Comparison of ENCODE assay signal across 22 cellular contexts in the genomic region with DNA sequence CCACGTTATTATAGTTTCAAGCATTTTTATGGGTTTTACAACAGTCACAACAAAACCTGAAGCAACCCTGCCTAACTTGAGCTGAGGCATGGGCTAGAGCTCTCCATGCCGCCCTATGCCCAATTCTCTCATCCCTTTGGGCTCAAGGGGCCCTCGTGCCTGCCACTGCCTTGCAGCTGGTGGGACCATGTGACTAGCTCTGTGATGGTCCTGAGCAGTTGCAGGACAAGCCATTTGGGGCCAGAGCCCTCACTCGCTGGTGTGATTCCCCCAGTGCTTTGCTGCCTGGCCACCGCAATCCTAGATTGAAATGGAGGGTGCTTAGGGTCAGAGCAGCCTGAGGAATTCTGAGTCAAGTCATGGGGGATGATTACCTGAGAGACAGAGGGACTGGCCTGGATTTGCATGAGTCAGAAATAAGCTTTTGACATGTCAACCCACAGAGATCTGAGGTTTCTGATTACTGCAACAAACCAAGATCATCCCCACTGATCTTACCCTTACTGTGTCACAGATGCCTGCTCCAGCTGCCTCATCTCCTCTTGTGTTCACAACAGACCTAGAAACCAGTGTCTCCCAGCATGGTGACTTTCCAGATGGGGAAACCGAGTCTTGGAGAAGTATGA.
A peak's percentile ranks its signal among the peaks of the same experiment; 100 is the strongest.
DNase-seq lines count a peak whose midpoint lies in the region; ATAC-seq, FAIRE-seq and TF ChIP-seq lines count a peak whose summit lies in the region.
"Had no signal": no experiment of that assay in that cellular context is flagged by ENCODE, and none has a peak within 500 bp of the region (broad histone marks: within the 10 kb centered on the region; RNA-seq: fewer than 3 reads in every experiment).

No MANE protein-coding gene starts in this region.

- TF ChIP-seq EP300 in GM12878 (IDR thresholded peaks at IDR 0.05; ENCODE audit: borderline replicate concordance in 1 of 2, control insufficient read depth in 1 of 2, low read depth in 2 of 2, low read length in 2 of 2), result no peak

- H3K9me3 ChIP-seq in GM12878 (replicated peaks; ENCODE audit: control insufficient read depth, insufficient read depth, low read length), result no peaks in the 10 kb centered on the region; the same call in 2 of the 3 replicates
- H3K9me3 ChIP-seq: testis had no signal

- no peaks in the 10 kb centered on the region; the same call in 1 of the 2 replicates for H3K79me2 ChIP-seq in GM12878 (ENCODE audit: control insufficient read depth, insufficient read depth, low read length)

- no peaks in the 10 kb centered on the region for H3K36me3 ChIP-seq in GM12878 (ENCODE audit: control insufficient read depth in 2 of 2, insufficient read depth in 2 of 2, low read length in 1 of 2)

- peak; percentile 65 for ATAC-seq in GM19351 (IDR thresholded peaks at IDR 0.05; ENCODE audit: unreplicated experiment)
- ATAC-seq in GM12878, result peak; percentile 55
- ATAC-seq in GM18861 (IDR thresholded peaks at IDR 0.05; ENCODE audit: unreplicated experiment), result no peak
- no peak for ATAC-seq in stimulated activated memory B cell treated with anti-CD40 and anti-IgM and Interleukin-4, amounts not matched to agents 10 μg/mL and 1 μg/mL and 100 μg/mL, for 72 hours
- ATAC-seq: activated CD8-positive, alpha-beta memory T cell treated with anti-CD3 and anti-CD28 coated beads, Interleukin-2, amount 10 ng/mL, durations not matched to agents 7 days and 5 days had no signal

- SMC1A ChIA-PET in GM12878 (lab: Charles Lee; ENCODE audit: uncharacterized antibody, unreplicated experiment), result interaction anchor here (0.6 to 1.0 kb wide), 3 partner anchors 31 to 154 kb away, joined by 3 read pairs; no protein-coding TSS in a partner anchor

- TF ChIP-seq RAD21 in GM12878 (IDR thresholded peaks at IDR 0.05; ENCODE audit: insufficient read depth, low read depth, low read length), result no peak

- 11% methylated on average over 6 of the region's 6 CpGs for WGBS in GM12878 (ENCODE audit: insufficient coverage, insufficient replicate concordance, low lambda C conversion rate, missing lambda C conversion rate)

- H3K9ac ChIP-seq in GM12878 (ENCODE audit: control insufficient read depth, insufficient read depth, low read length), result no peak overlapping the region

- H3K27me3 Mint-ChIP-seq in stimulated activated memory B cell treated with anti-CD40 and anti-IgM and Interleukin-4, amounts not matched to agents 10 μg/mL and 1 μg/mL and 100 μg/mL, for 72 hours, result no peaks in the 10 kb centered on the region
- H3K27me3 Mint-ChIP-seq: activated B cell treated with CpG ODN at 0.5 μM for 24 hours; activated CD8-positive, alpha-beta memory T cell treated with anti-CD3 and anti-CD28 coated beads, Interleukin-2, amount 10 ng/mL, durations not matched to agents 7 days and 5 days; naive B cell had no signal

- RAD21 ChIA-PET in GM12878 (lab: Charles Lee; ENCODE audit: unreplicated experiment), result interaction anchor here (1.0 kb wide), 1 partner anchor 10 kb away, joined by 3 read pairs; no protein-coding TSS in a partner anchor

- BruUV-seq in GM12878 (replicated peaks; lab: Mats Ljungman, UMichigan), result no TSS peak

- H3K36me3 Mint-ChIP-seq in stimulated activated memory B cell treated with anti-CD40 and anti-IgM and Interleukin-4, amounts not matched to agents 10 μg/mL and 1 μg/mL and 100 μg/mL, for 72 hours, result peaks cover 11% of the 10 kb centered on the region
- H3K36me3 Mint-ChIP-seq: activated CD8-positive, alpha-beta memory T cell treated with anti-CD3 and anti-CD28 coated beads, Interleukin-2, amount 10 ng/mL, durations not matched to agents 7 days and 5 days had no signal

- H3K27ac ChIP-seq in GM12878 (ENCODE audit: control insufficient read depth, insufficient read depth) (peak overlapping the region; percentile 30; the same call in 1 of the 2 replicates), substantia nigra (ENCODE audit: low read depth, low read length, poor library complexity, severe bottlenecking) (no peak overlapping the region)
- H3K27ac ChIP-seq: skin epidermis, testis had no signal

- no peak for TF ChIP-seq CTCF in GM12878 (IDR thresholded peaks at IDR 0.05 in 2 of 3, conservative IDR thresholded peaks at IDR 0.05 in 1 of 3; ENCODE audit: control insufficient read depth in 2 of 3, extremely low read depth in 1 of 3, insufficient read depth in 1 of 3, low read depth in 3 of 3, low read length in 3 of 3)

- H2AFZ ChIP-seq in GM12878 (ENCODE audit: control insufficient read depth, low read depth, low read length), result no peak overlapping the region

- peaks cover 4% of the 10 kb centered on the region for H3K9me3 Mint-ChIP-seq in stimulated activated memory B cell treated with anti-CD40 and anti-IgM and Interleukin-4, amounts not matched to agents 10 μg/mL and 1 μg/mL and 100 μg/mL, for 72 hours

- no peak overlapping the region for H3K4me3 Mint-ChIP-seq in stimulated activated memory B cell treated with anti-CD40 and anti-IgM and Interleukin-4, amounts not matched to agents 10 μg/mL and 1 μg/mL and 100 μg/mL, for 72 hours
- H3K4me3 Mint-ChIP-seq: activated B cell treated with CpG ODN at 0.5 μM for 24 hours; activated CD8-positive, alpha-beta memory T cell treated with anti-CD3 and anti-CD28 coated beads, Interleukin-2, amount 10 ng/mL, durations not matched to agents 7 days and 5 days; naive B cell had no signal

- no peaks in the 10 kb centered on the region for H3K27me3 ChIP-seq in GM12878 (replicated peaks in 1 of 2; ENCODE audit: control insufficient read depth in 2 of 2, insufficient read depth in 2 of 2, low read length in 1 of 2)
- H3K27me3 ChIP-seq: testis had no signal

- CTCF ChIA-PET in GM12878 (lab: Yijun Ruan, JAX), result no interaction called here

- TF ChIP-seq POLR2A in GM12878 (IDR thresholded peaks at IDR 0.05; ENCODE audit: low read depth, low read length), result no peak

- intact Hi-C loops in GM12878 (cut with micrococcal nuclease; ENCODE audit: unreplicated experiment), result no loop called here

- no peak overlapping the region for H3K4me3 ChIP-seq in Jurkat, Clone E6-1 (ENCODE audit: low read length)
- no peak overlapping the region; the same call in 1 of the 2 replicates for H3K4me3 ChIP-seq in GM12878
- H3K4me3 ChIP-seq: skin epidermis, testis had no signal

- no peaks in the 10 kb centered on the region for H4K20me1 ChIP-seq in GM12878 (ENCODE audit: control insufficient read depth, insufficient read depth)

- H3K4me1 ChIP-seq in GM12878 (ENCODE audit: control insufficient read depth, insufficient read depth, low read length), result peaks cover 13% of the 10 kb centered on the region
- H3K4me1 ChIP-seq: testis had no signal

- no peak for FAIRE-seq in GM12878 (lab: Jason Lieb, UNC)
- FAIRE-seq in frontal cortex (lab: Jason Lieb, UNC), result no peak
- FAIRE-seq: G401.6, islet of Langerhans had no signal

- H3K4me1 Mint-ChIP-seq in stimulated activated memory B cell treated with anti-CD40 and anti-IgM and Interleukin-4, amounts not matched to agents 10 μg/mL and 1 μg/mL and 100 μg/mL, for 72 hours, result no peaks in the 10 kb centered on the region
- H3K4me1 Mint-ChIP-seq: activated B cell treated with CpG ODN at 0.5 μM for 24 hours; activated CD8-positive, alpha-beta memory T cell treated with anti-CD3 and anti-CD28 coated beads, Interleukin-2, amount 10 ng/mL, durations not matched to agents 7 days and 5 days had no signal

- in situ Hi-C loops in GM12878 (cut with MboI), result no loop called here

- H3K4me2 ChIP-seq in GM12878 (ENCODE audit: control insufficient read depth, insufficient read depth), result peak overlapping the region; percentile 75

- DNase-seq in Daoy (ENCODE audit: low read depth) (peak; percentile 27), GM12878 (ENCODE audit: low read depth, low spot score) (peak; percentile 37), substantia nigra (lab: John Stamatoyannopoulos, UW) (no peak), frontal cortex (ENCODE audit: low spot score in 2 of 2) (no peak)
- DNase-seq in Jurkat, Clone E6-1 (ENCODE audit: low read depth, low spot score), result peak; percentile 69
- DNase-seq: activated B cell treated with CpG ODN at 0.5 μM for 24 hours; activated CD8-positive, alpha-beta memory T cell treated with anti-CD3 and anti-CD28 coated beads, Interleukin-2, amount 10 ng/mL, durations not matched to agents 7 days and 5 days; activated gamma-delta T cell treated with Interleukin-2 at 50 U/mL for 16 hours; anterior cingulate cortex; naive B cell; NCI-H1930; NCI-H446 treated with DMSO at 0.1 percent for 48 hours; SHP77 treated with DMSO at 0.1 percent for 48 hours; stimulated activated CD4-positive, alpha-beta T cell treated with anti-CD3 and anti-CD28 coated beads, Interleukin-4, amount 100 ng/mL, for 4 hours; stimulated activated CD8-positive, alpha-beta memory T cell treated with anti-CD3 and anti-CD28 coated beads, Interleukin-4, amount 100 ng/mL, for 48 hours; testis had no signal

- POLR2A ChIA-PET in GM12878 (lab: Charles Lee), result no interaction called here

- H3K27ac Mint-ChIP-seq in stimulated activated memory B cell treated with anti-CD40 and anti-IgM and Interleukin-4, amounts not matched to agents 10 μg/mL and 1 μg/mL and 100 μg/mL, for 72 hours, result no peak overlapping the region
- H3K27ac Mint-ChIP-seq: activated B cell treated with CpG ODN at 0.5 μM for 24 hours; activated CD8-positive, alpha-beta memory T cell treated with anti-CD3 and anti-CD28 coated beads, Interleukin-2, amount 10 ng/mL, durations not matched to agents 7 days and 5 days; naive B cell had no signal

TF ChIP-seq in GM12878, 131 proteins besides CTCF, POLR2A, EP300 and RAD21 (continues in another document):
- TF ChIP-seq PKNOX1 (IDR thresholded peaks at IDR 0.05), result peak; percentile 60; the same call in 1 of the 2 replicates

Comparison
In these comparisons a context has a peak if more than half of its experiments do, and no peak if none do; other contexts are left out.
1. DNase-seq: peak in Daoy (single experiment), Jurkat, Clone E6-1 (single experiment) and GM12878 (single experiment); none in substantia nigra (0 of 49) and frontal cortex (0 of 2).
2. ATAC-seq: peak in GM19351 (single experiment) and GM12878 (single experiment); none in GM18861 (single experiment) and stimulated activated memory B cell treated with anti-CD40 and anti-IgM and Interleukin-4, amounts not matched to agents 10 μg/mL and 1 μg/mL and 100 μg/mL, for 72 hours (single experiment).